Comparison of ENCODE assay signal across 8 cellular contexts in genomic region chr14:60734465-60735242, GRCh38. TPM values are rescaled to one million over a fixed set of nuclear protein-coding genes. Genes with fewer than 3 reads are reported as not detected.
A peak's percentile ranks its signal among the peaks of the same experiment; 100 is the strongest.
DNase-seq lines count a peak whose midpoint lies in the region; ATAC-seq and TF ChIP-seq lines count a peak whose summit lies in the region.

MNAT1 (plus strand) TSS chr14:60734761; CDS start chr14:60734863, 102 bp downstream.

- H4K20me1 ChIP-seq in SU-DHL-6 (ENCODE audit: low read depth, low read length), result no peaks in the 10 kb centered on the region

- ATAC-seq in HG02571 (IDR thresholded peaks at IDR 0.05; ENCODE audit: unreplicated experiment), result peak; percentile 93
- ATAC-seq in left cardiac atrium, result peak; percentile 94 to 98

- intact Hi-C loops in left cardiac atrium (cut with DNase I), result no loop called here

- H3K27ac Mint-ChIP-seq in progenitor cell of endocrine pancreas, result peak within 1 kb of the TSS; percentile 99

- peaks cover 6% of the 10 kb centered on the region; the same call in 1 of the 2 replicates for H3F3A ChIP-seq in SU-DHL-6 (ENCODE audit: insufficient read depth)

- no peaks in the 10 kb centered on the region for H3K9me3 ChIP-seq in SU-DHL-6 (ENCODE audit: insufficient read depth, low read length)

- peak within 1 kb of the TSS; percentile 96 for H3K4me2 ChIP-seq in SU-DHL-6 (ENCODE audit: low read depth, low read length, poor library complexity, severe bottlenecking)

- no peak within 1 kb of the TSS for H3K27ac ChIP-seq in SU-DHL-6 (ENCODE audit: low read depth, low read length)

- H3K9me2 ChIP-seq in SU-DHL-6 (replicated peaks; ENCODE audit: insufficient read depth, low read length), result no peaks in the 10 kb centered on the region

- TF ChIP-seq CTCF in GM10248 (IDR thresholded peaks at IDR 0.05; ENCODE audit: control extremely low read depth, extremely low read depth, low read depth, missing control alignments) (no peak), SU-DHL-6 (IDR thresholded peaks at IDR 0.05; ENCODE audit: insufficient read depth, low read length, poor library complexity, severe bottlenecking) (no peak), progenitor cell of endocrine pancreas (IDR thresholded peaks at IDR 0.05; ENCODE audit: unreplicated experiment) (no peak)

- POLR2A ChIA-PET in GM10248 (lab: Yijun Ruan, JAX), result no interaction called here

- CTCF ChIA-PET in GM10248 (lab: Yijun Ruan, JAX), result interaction anchor here (1.6 to 2.7 kb wide), 3 partner anchors 11 to 291 kb away, joined by 3 to 15 read pairs (median 5); partner anchors contain the start of gene SIX4

- H3K9me3 Mint-ChIP-seq in progenitor cell of endocrine pancreas (ENCODE audit: low read depth), result peaks cover 4% of the 10 kb centered on the region

- DNase-seq in GM10248 (ENCODE audit: extremely low spot score) (peak; percentile 73), NCI-H1092 (lab: John Stamatoyannopoulos, UW) (peak; percentile 84), left cardiac atrium (peak; percentile 77), progenitor cell of endocrine pancreas (ENCODE audit: low spot score, unreplicated experiment) (peak; percentile 57), ureter (ENCODE audit: low spot score) (peak; percentile 82)
- peak; percentile 60 for DNase-seq in activated naive CD8-positive, alpha-beta T cell treated with anti-CD3 and anti-CD28 coated beads, Interleukin-2, amount 50 U/mL, for 16 hours (ENCODE audit: low read depth, low spot score)

- H3K9ac ChIP-seq in SU-DHL-6 (ENCODE audit: low read length), result peak within 1 kb of the TSS; percentile 84

- peak within 1 kb of the TSS; percentile 100 for H3K4me3 Mint-ChIP-seq in progenitor cell of endocrine pancreas (ENCODE audit: low read depth)

- H3K36me3 ChIP-seq in SU-DHL-6 (ENCODE audit: low read length), result no peaks in the 10 kb centered on the region

- peak within 1 kb of the TSS; percentile 99 for H2AFZ ChIP-seq in SU-DHL-6 (ENCODE audit: low read depth, low read length, severe bottlenecking)

- H3K27me3 Mint-ChIP-seq in progenitor cell of endocrine pancreas, result peaks cover 14% of the 10 kb centered on the region

- peak within 1 kb of the TSS; percentile 96 for H3K4me3 ChIP-seq in SU-DHL-6 (ENCODE audit: insufficient read depth, low read length, poor library complexity, severe bottlenecking)

- no peaks in the 10 kb centered on the region for H3K27me3 ChIP-seq in SU-DHL-6 (ENCODE audit: low read length)

- peaks cover 48% of the 10 kb centered on the region for H3K79me2 ChIP-seq in SU-DHL-6 (ENCODE audit: insufficient read depth, low read length)

- H3K4me1 Mint-ChIP-seq in progenitor cell of endocrine pancreas (ENCODE audit: low read depth), result peaks cover 18% of the 10 kb centered on the region

- peaks cover 2% of the 10 kb centered on the region for H3K36me3 Mint-ChIP-seq in progenitor cell of endocrine pancreas (ENCODE audit: insufficient read depth)

RNA-seq across cellular contexts. Expression of gene MNAT1, which starts in this region (rescaled TPM):
- total RNA-seq in left cardiac atrium (10 to 100 TPM; 25.6 to 27.2 TPM), progenitor cell of endocrine pancreas (51.1 and 54.1 TPM in 2 replicates), ureter (55.1 TPM)
